9 cellular contexts compared by ENCODE assay signal in genomic region chr3:69288161-69288895, GRCh38.
A peak's percentile ranks its signal among the peaks of the same experiment; 100 is the strongest.
DNase-seq lines count a peak whose midpoint lies in the region; ATAC-seq, FAIRE-seq and TF ChIP-seq lines count a peak whose summit lies in the region.
"Had no signal": no experiment of that assay in that cellular context is flagged by ENCODE, and none has a peak within 500 bp of the region (broad histone marks: within the 10 kb centered on the region; RNA-seq: fewer than 3 reads in every experiment).

No MANE protein-coding gene starts in this region.

- H3K9me3 ChIP-seq in small intestine (ENCODE audit: control insufficient read depth, low read depth), result no peaks in the 10 kb centered on the region

- TF ChIP-seq CTCF in nephron progenitor cell (IDR thresholded peaks at IDR 0.05) (no peak), CD14-positive monocyte (IDR thresholded peaks at IDR 0.05) (no peak)

- POLR2A ChIA-PET in activated CD4-positive, alpha-beta memory T cell treated with anti-CD3 and anti-CD28 coated beads for 36 hours (lab: Charles Lee), result interaction anchor here (0.9 to 2.7 kb wide), 7 partner anchors 16 to 89 kb away, joined by 3 to 22 read pairs (median 6); no protein-coding TSS in a partner anchor

- H3K36me3 ChIP-seq in small intestine (ENCODE audit: control insufficient read depth in 2 of 2, insufficient read depth in 2 of 2, low read length in 2 of 2), result no peaks in the 10 kb centered on the region
- H3K36me3 ChIP-seq: WERI-Rb-1 had no signal

- no peaks in the 10 kb centered on the region for H3K9me3 Mint-ChIP-seq in activated CD4-positive, alpha-beta memory T cell treated with anti-CD3 and anti-CD28 coated beads for 36 hours
- H3K9me3 Mint-ChIP-seq in nephron progenitor cell (peaks cover 20% of the 10 kb centered on the region), CD14-positive monocyte (peaks cover 0 to 4% (median 2%) of the 10 kb centered on the region in 7 donors)

- peaks cover 29% of the 10 kb centered on the region for H3K4me1 Mint-ChIP-seq in activated CD4-positive, alpha-beta memory T cell treated with anti-CD3 and anti-CD28 coated beads for 36 hours (ENCODE audit: low read depth)
- H3K4me1 Mint-ChIP-seq in nephron progenitor cell, result peaks cover 74% of the 10 kb centered on the region
- H3K4me1 Mint-ChIP-seq in CD14-positive monocyte, result no peaks in the 10 kb centered on the region

- FAIRE-seq in GM12891 (lab: Jason Lieb, UNC) (no peak), small intestine (lab: Jason Lieb, UNC) (no peak)

- H3K4me3 Mint-ChIP-seq in activated CD4-positive, alpha-beta memory T cell treated with anti-CD3 and anti-CD28 coated beads for 36 hours, result peak overlapping the region; percentile 31
- H3K4me3 Mint-ChIP-seq in nephron progenitor cell (peak overlapping the region; percentile 75), CD14-positive monocyte (no peak overlapping the region)

- peak; percentile 54 for ATAC-seq in HG02623 (IDR thresholded peaks at IDR 0.05; ENCODE audit: unreplicated experiment)
- ATAC-seq in HG02759 (IDR thresholded peaks at IDR 0.05; ENCODE audit: unreplicated experiment), result no peak

- H3K27ac Mint-ChIP-seq in activated CD4-positive, alpha-beta memory T cell treated with anti-CD3 and anti-CD28 coated beads for 36 hours, result peak overlapping the region; percentile 61
- peak overlapping the region; percentile 97 for H3K27ac Mint-ChIP-seq in nephron progenitor cell
- peak overlapping the region in 2 of 7 donors; percentile 28 to 54 for H3K27ac Mint-ChIP-seq in CD14-positive monocyte

- TF ChIP-seq POLR2A in GM12891 (IDR thresholded peaks at IDR 0.05; ENCODE audit: low read depth, low read length), result no peak

- intact Hi-C loops in activated CD4-positive, alpha-beta memory T cell treated with anti-CD3 and anti-CD28 coated beads for 36 hours (cut with micrococcal nuclease), result loop anchor here (1.0 to 5.0 kb wide), 5 partner anchors 17 to 88 kb away; no protein-coding TSS in a partner anchor
- intact Hi-C loops in CD14-positive monocyte (cut with micrococcal nuclease), result no loop called here

- H3K36me3 Mint-ChIP-seq in activated CD4-positive, alpha-beta memory T cell treated with anti-CD3 and anti-CD28 coated beads for 36 hours, result no peaks in the 10 kb centered on the region
- H3K36me3 Mint-ChIP-seq in nephron progenitor cell (ENCODE audit: low read depth) (peaks cover 13% of the 10 kb centered on the region), CD14-positive monocyte (peaks cover 64 to 80% of the 10 kb centered on the region in 2 donors)

- no peak overlapping the region for H3K27ac ChIP-seq in small intestine (ENCODE audit: low read depth in 1 of 2, low read length in 1 of 2)
- H3K27ac ChIP-seq: WERI-Rb-1 had no signal

- no peak overlapping the region for H3K4me3 ChIP-seq in small intestine (ENCODE audit: low read depth in 1 of 2, low read length in 2 of 2)

- CTCF ChIA-PET in activated CD4-positive, alpha-beta memory T cell treated with anti-CD3 and anti-CD28 coated beads for 36 hours (lab: Charles Lee), result interaction anchor here (0.9 to 7.3 kb wide), 5 partner anchors 14 to 128 kb away, joined by 3 to 57 read pairs (median 3); no protein-coding TSS in a partner anchor

- WGBS in small intestine, 3 donors, result 69 to 83% (median 77%) methylated on average over 12 of the region's 12 CpGs

- in situ Hi-C loops in KBM-7 (cut with MboI; ENCODE audit: low pct_unique_long_range_greater_than_20kb, low sequenced_read_pairs), result no loop called here

- no peaks in the 10 kb centered on the region for H3K4me1 ChIP-seq in small intestine (ENCODE audit: control insufficient read depth in 2 of 2, insufficient read depth in 1 of 2, low read depth in 1 of 2, low read length in 1 of 2)

- DNase-seq in GM12891 (ENCODE audit: insufficient read length, low spot score), result no peak
- DNase-seq in activated CD4-positive, alpha-beta memory T cell treated with anti-CD3 and anti-CD28 coated beads for 36 hours, result peak; percentile 86
- peak; percentile 38 for DNase-seq in nephron progenitor cell
- DNase-seq in CD14-positive monocyte (ENCODE audit: low spot score), result no peak
- no peak for DNase-seq in small intestine
- DNase-seq in KBM-7, result no peak
- DNase-seq: WERI-Rb-1 had no signal

- H3K27me3 Mint-ChIP-seq in activated CD4-positive, alpha-beta memory T cell treated with anti-CD3 and anti-CD28 coated beads for 36 hours, result no peaks in the 10 kb centered on the region
- peaks cover 7% of the 10 kb centered on the region for H3K27me3 Mint-ChIP-seq in nephron progenitor cell (ENCODE audit: low read depth, poor library complexity)
- H3K27me3 Mint-ChIP-seq in CD14-positive monocyte (ENCODE audit: low read depth in 3 of 3), result no peaks in the 10 kb centered on the region

- H3K27me3 ChIP-seq in small intestine (ENCODE audit: control insufficient read depth in 2 of 2, insufficient read depth in 2 of 2, low read length in 2 of 2), result no peaks in the 10 kb centered on the region

TF ChIP-seq in GM12891, 5 proteins besides CTCF, POLR2A, EP300 and RAD21:
- TF ChIP-seq POLR2AphosphoS5 (IDR thresholded peaks at IDR 0.05; ENCODE audit: low read depth, low read length), result no peak
- TF ChIP-seq POU2F2 (IDR thresholded peaks at IDR 0.05; ENCODE audit: low read depth, low read length), result peak; percentile 74
- no peak for TF ChIP-seq PAX5 (IDR thresholded peaks at IDR 0.05; ENCODE audit: insufficient read depth, low read length, severe bottlenecking)
- TF ChIP-seq TAF1 (IDR thresholded peaks at IDR 0.05; ENCODE audit: low read depth, low read length), result no peak
- TF ChIP-seq SPI1 (IDR thresholded peaks at IDR 0.05; ENCODE audit: low read depth, low read length), result no peak

Comparison
In these comparisons a context has a peak if more than half of its experiments do, and no peak if none do; other contexts are left out.
1. DNase-seq: peak in activated CD4-positive, alpha-beta memory T cell treated with anti-CD3 and anti-CD28 coated beads for 36 hours (single experiment) and nephron progenitor cell (single experiment); none in GM12891 (single experiment), CD14-positive monocyte (single experiment), small intestine (single experiment) and KBM-7 (single experiment).
2. H3K4me3 Mint-ChIP-seq: peak in activated CD4-positive, alpha-beta memory T cell treated with anti-CD3 and anti-CD28 coated beads for 36 hours (single experiment) and nephron progenitor cell (single experiment); none in CD14-positive monocyte (0 of 2).